In the genomic region with DNA sequence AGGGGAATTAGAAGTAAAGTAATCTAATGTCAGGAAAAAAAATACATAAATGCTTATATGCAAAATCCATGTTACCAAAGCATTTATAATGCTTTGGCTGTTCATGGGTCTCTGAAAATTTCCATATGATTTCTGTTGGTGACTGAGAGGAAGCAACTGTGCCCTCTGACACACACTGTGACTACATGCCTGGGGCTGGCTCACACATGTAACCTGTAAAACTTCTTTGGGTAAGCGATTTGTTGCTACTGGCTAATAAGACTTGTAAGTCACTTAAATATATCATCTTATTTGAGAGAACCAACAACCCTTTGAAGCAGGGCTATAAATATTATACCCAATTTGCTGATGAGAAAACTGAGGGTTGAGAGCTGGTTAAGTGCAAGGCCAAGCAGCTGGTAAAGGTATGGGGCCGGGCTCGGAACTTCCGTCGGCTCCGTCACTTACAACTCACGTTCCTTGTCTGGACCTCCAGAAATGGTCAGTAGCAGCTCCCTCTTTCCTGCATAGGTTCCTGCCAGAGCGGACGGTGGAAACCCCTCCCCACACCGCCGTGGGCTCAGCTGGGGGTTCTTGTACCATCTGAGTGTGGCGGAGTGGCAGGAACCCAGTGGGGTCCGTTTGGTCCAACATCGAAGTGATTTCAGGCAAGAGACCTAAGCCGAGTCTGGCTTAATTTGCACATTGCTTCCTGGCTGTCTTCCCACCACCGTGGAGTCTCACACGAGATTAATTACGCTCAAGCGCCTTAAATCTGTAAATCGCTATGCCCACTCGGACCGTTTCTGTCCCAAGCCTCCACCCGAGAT, we compare ENCODE assay signal across 1 cellular context.
TF ChIP-seq lines count a peak whose summit lies in the region.

No MANE protein-coding gene starts in this region.

TF ChIP-seq in H1, 55 proteins besides CTCF, POLR2A, EP300 and RAD21:
- TF ChIP-seq KDM1A (IDR thresholded peaks at IDR 0.05; ENCODE audit: borderline replicate concordance, low read length) = peak; percentile 96
- no peak for TF ChIP-seq TAF1 (IDR thresholded peaks at IDR 0.05; ENCODE audit: low read depth, low read length)
